ENCODE assay signal across 29 cellular contexts in the genomic region with DNA sequence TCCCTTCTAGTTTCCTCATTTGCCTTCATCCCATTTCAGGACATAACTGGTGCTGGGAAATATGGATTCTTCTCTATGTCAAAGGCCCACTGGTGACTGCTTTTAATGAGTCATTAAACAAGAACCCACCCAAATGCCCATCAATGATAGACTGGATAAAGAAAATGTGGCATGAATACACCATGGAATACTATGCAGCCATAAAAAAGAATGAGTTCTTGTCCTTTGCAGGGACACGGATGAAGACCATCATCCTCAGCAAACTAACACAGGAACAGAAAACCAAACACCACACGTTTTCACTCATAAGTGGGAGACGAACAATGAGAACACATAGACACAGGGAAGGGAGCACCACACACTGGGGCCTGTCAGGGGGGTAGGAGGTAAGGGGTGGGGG.
"Had no signal": no experiment of that assay in that cellular context is flagged by ENCODE, and none has a peak within 500 bp of the region (broad histone marks: within the 10 kb centered on the region; RNA-seq: fewer than 3 reads in every experiment).

No MANE protein-coding gene starts in this region.

- H3K4me3 ChIP-seq: ascending aorta, cardiac muscle cell, right atrium auricular region, smooth muscle cell, stomach, thyroid gland, upper lobe of right lung had no signal

- H3K27me3 ChIP-seq: ascending aorta, cardiac muscle cell, right atrium auricular region, stomach, thyroid gland, upper lobe of right lung had no signal

- H3K9me3 Mint-ChIP-seq: activated naive CD4-positive, alpha-beta T cell treated with anti-CD3 and anti-CD28 coated beads, Interleukin-2, amount 10 ng/mL, durations not matched to agents 7 days and 5 days; brain; T-helper 2 cell treated with Interferon-gamma antibody and Interleukin-4, amounts not matched to agents 5 μg/mL and 100 μg/mL, for 36 hours had no signal

- H3K36me3 ChIP-seq: cardiac muscle cell had no signal

- H3K9me3 ChIP-seq: ascending aorta, right atrium auricular region, stomach, thyroid gland, upper lobe of right lung had no signal

- ATAC-seq: esophagus mucosa; left colon; stimulated activated memory B cell treated with anti-CD40 and anti-IgM and Interleukin-4, amounts not matched to agents 10 μg/mL and 1 μg/mL and 100 μg/mL, for 72 hours had no signal

- H3K27ac Mint-ChIP-seq: activated B cell treated with CpG ODN at 0.5 μM for 24 hours; stimulated activated memory B cell treated with anti-CD40 and anti-IgM and Interleukin-4, amounts not matched to agents 10 μg/mL and 1 μg/mL and 100 μg/mL, for 72 hours had no signal

- H3K4me1 ChIP-seq: thyroid gland, upper lobe of right lung had no signal

- FAIRE-seq: kidney had no signal

- H3K4me3 Mint-ChIP-seq: activated B cell treated with CpG ODN at 0.5 μM for 24 hours; activated naive CD4-positive, alpha-beta T cell treated with anti-CD3 and anti-CD28 coated beads, Interleukin-2, amount 10 ng/mL, durations not matched to agents 7 days and 5 days; activated naive CD8-positive, alpha-beta T cell treated with anti-CD3 and anti-CD28 coated beads, Interleukin-2, amount 10 ng/mL, durations not matched to agents 7 days and 5 days; brain; stimulated activated memory B cell treated with anti-CD40 and anti-IgM and Interleukin-4, amounts not matched to agents 10 μg/mL and 1 μg/mL and 100 μg/mL, for 72 hours; T-helper 2 cell treated with Interferon-gamma antibody and Interleukin-4, amounts not matched to agents 5 μg/mL and 100 μg/mL, for 36 hours had no signal

- H3K4me2 ChIP-seq: smooth muscle cell had no signal

- DNase-seq: activated B cell treated with CpG ODN at 0.5 μM for 24 hours; activated CD4-positive, alpha-beta T cell treated with anti-CD3 and anti-CD28 coated beads for 48 hours; activated CD4-positive, alpha-beta T cell treated with anti-CD3 and anti-CD28 coated beads, Interleukin-2, amount 50 U/mL, for 48 hours; activated CD8-positive, alpha-beta memory T cell treated with anti-CD3 and anti-CD28 coated beads for 24 hours; activated gamma-delta T cell; activated naive CD4-positive, alpha-beta T cell treated with anti-CD3 and anti-CD28 coated beads, Interleukin-2, amount 10 ng/mL, durations not matched to agents 7 days and 5 days; activated naive CD8-positive, alpha-beta T cell treated with anti-CD3 and anti-CD28 coated beads, Interleukin-2, amount 10 ng/mL, durations not matched to agents 7 days and 5 days; activated T-cell treated with anti-CD3 and anti-CD28 coated beads, Interleukin-2, amount 50 U/mL, for 1 hour; cerebellar nuclear complex; cortex of kidney; head of caudate nucleus; hippocampal formation; kidney; left colon; mammary epithelial cell; stimulated activated CD4-positive, alpha-beta T cell treated with anti-CD3 and anti-CD28 coated beads, Interleukin-1b, Interleukin-23, amount 100 ng/mL, for 48 hours; stimulated activated CD4-positive, alpha-beta T cell treated with anti-CD3 and anti-CD28 coated beads, Interleukin-4, amount 100 ng/mL, for 4 hours; stimulated activated CD8-positive, alpha-beta memory T cell treated with anti-CD3 and anti-CD28 coated beads, Interleukin-4, amount 100 ng/mL, for 48 hours; stomach; thyroid gland; upper lobe of right lung had no signal

- H3K27me3 Mint-ChIP-seq: activated B cell treated with CpG ODN at 0.5 μM for 24 hours; activated naive CD4-positive, alpha-beta T cell treated with anti-CD3 and anti-CD28 coated beads, Interleukin-2, amount 10 ng/mL, durations not matched to agents 7 days and 5 days; brain; stimulated activated memory B cell treated with anti-CD40 and anti-IgM and Interleukin-4, amounts not matched to agents 10 μg/mL and 1 μg/mL and 100 μg/mL, for 72 hours had no signal

- H3K27ac ChIP-seq: right atrium auricular region, thyroid gland, upper lobe of right lung had no signal
